In the genomic region with DNA sequence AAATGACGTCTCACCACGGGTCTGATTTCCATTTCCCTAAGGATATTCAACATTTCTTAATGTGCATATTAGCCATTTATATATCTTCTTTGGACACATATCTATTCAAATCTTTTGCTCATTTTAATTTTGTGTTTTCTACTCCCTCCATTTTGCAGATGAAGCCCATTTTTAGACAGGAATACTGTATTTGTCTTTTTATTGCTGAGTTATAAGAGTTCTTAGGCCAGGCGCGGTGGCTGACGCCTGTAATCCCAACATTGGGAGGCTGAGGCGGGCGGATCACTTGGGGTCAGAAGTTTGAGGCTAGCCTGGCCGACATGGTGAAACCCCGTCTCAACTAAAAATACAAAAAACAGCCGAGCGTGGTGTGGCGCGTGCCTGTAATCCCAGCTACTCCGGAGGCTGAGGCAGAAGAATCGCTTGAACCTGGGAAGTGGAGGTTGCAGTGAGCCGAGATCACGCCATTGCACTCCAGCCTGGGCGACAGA, we compare ENCODE assay signal across 8 cellular contexts. TPM values are rescaled to one million over a fixed set of nuclear protein-coding genes. Genes with fewer than 3 reads are reported as not detected.
DNase-seq lines count a peak whose midpoint lies in the region; ATAC-seq and TF ChIP-seq lines count a peak whose summit lies in the region.
"Not testable (repeated sequence)": the region's sequence is repeated elsewhere in the genome, so short reads cannot be mapped to it uniquely, and the experiment has no call there.

No MANE protein-coding gene starts in this region.

- peaks cover 44% of the 10 kb centered on the region for H3K79me2 ChIP-seq in Loucy (ENCODE audit: insufficient read depth, low read length)
- H3K79me2 ChIP-seq in mammary epithelial cell (ENCODE audit: insufficient read depth, low read length): peaks cover 44% of the 10 kb centered on the region

- peak overlapping the region; percentile 85 for H3K4me2 ChIP-seq in Loucy (ENCODE audit: low read depth, low read length, poor library complexity, severe bottlenecking)
- H3K4me2 ChIP-seq in mammary epithelial cell (ENCODE audit: insufficient read depth, low read depth, low read length): peak overlapping the region; percentile 80

- H3K9me2 ChIP-seq in Loucy (replicated peaks; ENCODE audit: low read depth, low read length): not testable (repeated sequence)

- H3K27ac ChIP-seq in mammary epithelial cell (ENCODE audit: insufficient read depth, low read depth, low read length): peak overlapping the region; percentile 22

- not testable (repeated sequence) for H3F3A ChIP-seq in Loucy (ENCODE audit: low read depth)

- peak overlapping the region; percentile 94 to 97 (median 96) for H3K27ac Mint-ChIP-seq in naive B cell

- in situ Hi-C loops in mammary epithelial cell (cut with MboI; ENCODE audit: low sequenced_read_pairs in 2 of 2): not testable (repeated sequence)

- CTCF ChIA-PET in mammary epithelial cell (lab: Charles Lee; ENCODE audit: low non-redundant PET): interaction anchor here (0.6 kb wide), 1 partner anchor 48 kb away, joined by 7 read pairs; no protein-coding TSS in a partner anchor

- not testable (repeated sequence) for TF ChIP-seq CTCF in Loucy (conservative IDR thresholded peaks at IDR 0.05; ENCODE audit: low read length); mammary epithelial cell (conservative IDR thresholded peaks at IDR 0.05 in 1 of 2, IDR thresholded peaks at IDR 0.05 in 1 of 2; ENCODE audit: extremely low read depth in 1 of 2, insufficient read depth in 1 of 2, low read depth in 1 of 2, low read length in 2 of 2)

- H3K9me3 Mint-ChIP-seq in naive B cell: not testable (repeated sequence)

- not testable (repeated sequence) for H3K9me3 ChIP-seq in Loucy (ENCODE audit: insufficient read depth, low read depth, low read length); mammary epithelial cell (replicated peaks; ENCODE audit: insufficient read depth, low read length)

- intact Hi-C loops in mammary epithelial cell (cut with micrococcal nuclease); left cardiac atrium (cut with DNase I): not testable (repeated sequence)

- peaks cover 27 to 37% (median 36%) of the 10 kb centered on the region in 3 donors for H3K4me1 Mint-ChIP-seq in naive B cell

- ATAC-seq in GM21737 (IDR thresholded peaks at IDR 0.05; ENCODE audit: unreplicated experiment): peak; percentile 5
- peak in 1 of 2 donors; percentile 17 for ATAC-seq in left cardiac atrium
- ATAC-seq in naive B cell (ENCODE audit: low read depth in 2 of 2): peak in 1 of 2 donors; percentile 3
- not testable (repeated sequence) for ATAC-seq in stimulated activated naive CD8-positive, alpha-beta T cell treated with anti-CD3 and anti-CD28 coated beads, Interleukin-15, Interleukin-2, amounts not matched to agents 100 U/mL and 50 U/mL, for 24 hours

- not testable (repeated sequence) for H3K36me3 Mint-ChIP-seq in naive B cell

- not testable (repeated sequence) for H3K27me3 Mint-ChIP-seq in naive B cell

- H3K9ac ChIP-seq in Loucy (ENCODE audit: low read depth, low read length, poor library complexity, severe bottlenecking): peak overlapping the region; percentile 95
- H3K9ac ChIP-seq in mammary epithelial cell (ENCODE audit: insufficient read depth, low read length): not testable (repeated sequence)

- 7% methylated on average over 11 of the region's 18 CpGs for WGBS in mammary epithelial cell (ENCODE audit: low coverage, missing lambda C conversion rate)

- dilution Hi-C loops in mammary epithelial cell (cut with HindIII; ENCODE audit: low sequenced_read_pairs): not testable (repeated sequence)

- TSS peak; percentile 15 for BruUV-seq in mammary epithelial cell (replicated peaks; lab: Mats Ljungman, UMichigan)

- H3K4me3 ChIP-seq in Loucy (ENCODE audit: low read length, poor library complexity, severe bottlenecking) (peak overlapping the region; percentile 84), mammary epithelial cell (replicated peaks in 1 of 3; ENCODE audit: insufficient read depth in 1 of 3, low read depth in 2 of 3, low read length in 3 of 3) (peak overlapping the region; percentile 77 to 100 (median 80))

- H3K36me3 ChIP-seq in Loucy (ENCODE audit: insufficient read depth, low read length); mammary epithelial cell (ENCODE audit: insufficient read depth, low read length): not testable (repeated sequence)

- peak overlapping the region; percentile 93 for H2AFZ ChIP-seq in Loucy (ENCODE audit: low read length)
- H2AFZ ChIP-seq in mammary epithelial cell (ENCODE audit: low read depth, low read length): peak overlapping the region; percentile 97

- not testable (repeated sequence) for H3K27me3 ChIP-seq in Loucy (ENCODE audit: insufficient read depth, low read length, poor library complexity, severe bottlenecking); mammary epithelial cell (ENCODE audit: insufficient read depth, low read length)

- H3K4me3 Mint-ChIP-seq in naive B cell: peak overlapping the region; percentile 87 to 96 (median 95)

- peaks cover 40% of the 10 kb centered on the region for H4K20me1 ChIP-seq in Loucy (ENCODE audit: insufficient read depth, low read length, poor library complexity, severe bottlenecking)
- not testable (repeated sequence) for H4K20me1 ChIP-seq in mammary epithelial cell (ENCODE audit: insufficient read depth, low read length)

- peaks cover 35% of the 10 kb centered on the region for H3K4me1 ChIP-seq in Loucy (ENCODE audit: insufficient read depth, low read length, poor library complexity, severe bottlenecking)
- not testable (repeated sequence) for H3K4me1 ChIP-seq in mammary epithelial cell (ENCODE audit: insufficient read depth, low read length)

- peak; percentile 1 for DNase-seq in CD1c-positive myeloid dendritic cell (ENCODE audit: extremely low spot score)
- DNase-seq in activated CD4-positive, alpha-beta T cell treated with anti-CD3 and anti-CD28 coated beads for 48 hours: peak; percentile 31
- not testable (repeated sequence) for DNase-seq in mammary epithelial cell, naive B cell
- DNase-seq in left cardiac atrium: peak; percentile 34
- DNase-seq in stimulated activated naive CD8-positive, alpha-beta T cell treated with anti-CD3 and anti-CD28 coated beads, Interleukin-15, Interleukin-2, amounts not matched to agents 100 U/mL and 50 U/mL, for 24 hours: peak; percentile 27

RNA-seq across cellular contexts. Expression of a gene that starts 0.6 kb away (rescaled TPM):
- total RNA-seq in mammary epithelial cell (100 to 1,000 TPM; 115 to 155 TPM), left cardiac atrium (100 to 1,000 TPM in 1 of 2 donors, 10 to 100 TPM in 1; 98.2 to 129 TPM)
- polyA plus RNA-seq in mammary epithelial cell (181 TPM), naive B cell (ENCODE audit: low read depth in 6 of 6) (100 to 1,000 TPM in 5 of 6 donors, 10 to 100 TPM in 1; 97.1 to 135 (median 122) TPM)
- polyA minus RNA-seq in mammary epithelial cell: 114 TPM

RNA-seq across cellular contexts. Expression of a gene that starts 5.9 kb away (rescaled TPM):
- 10 to 100 TPM; 21.6 to 24.3 TPM for total RNA-seq in mammary epithelial cell
- polyA plus RNA-seq in mammary epithelial cell: 27.1 TPM
- 35.2 TPM for polyA minus RNA-seq in mammary epithelial cell
- total RNA-seq in left cardiac atrium: 10 to 100 TPM; 13.4 to 18.8 TPM
- 1 to 10 TPM; 3.5 to 9.6 (median 6.3) TPM for polyA plus RNA-seq in naive B cell (ENCODE audit: low read depth in 6 of 6)

RNA-seq across cellular contexts. Expression of a gene that starts 35.8 kb away (rescaled TPM):
- total RNA-seq in mammary epithelial cell (100 to 1,000 TPM in 1 of 2 donors, 10 to 100 TPM in 1; 62.8 to 198 TPM), left cardiac atrium (100 to 1,000 TPM; 108 to 159 TPM)
- polyA plus RNA-seq in mammary epithelial cell (54.1 TPM), naive B cell (ENCODE audit: low read depth in 6 of 6) (under 1 TPM in 1 of 6 donors, not detected in 5; 0.54 TPM)
- 101 TPM for polyA minus RNA-seq in mammary epithelial cell

RNA-seq across cellular contexts. Expression of a gene that starts 40.6 kb away (rescaled TPM):
- 10 to 100 TPM; 17.2 to 46.8 TPM for total RNA-seq in mammary epithelial cell
- 16.9 TPM for polyA plus RNA-seq in mammary epithelial cell
- polyA minus RNA-seq in mammary epithelial cell: 14.8 TPM
- 10 to 100 TPM in 1 of 2 donors, 1 to 10 TPM in 1; 8.8 to 10.1 TPM for total RNA-seq in left cardiac atrium
- 10 to 100 TPM in 1 of 6 donors, 1 to 10 TPM in 5; 5.1 to 10.1 (median 7.7) TPM for polyA plus RNA-seq in naive B cell (ENCODE audit: low read depth in 6 of 6)

RNA-seq across cellular contexts. Expression of a gene that starts 44.4 kb away (rescaled TPM):
- total RNA-seq in mammary epithelial cell (1 to 10 TPM in 1 of 2 donors, under 1 TPM in 1; 0.85 to 2.3 TPM), left cardiac atrium (1 to 10 TPM in 1 of 2 donors, not detected in 1; 1.2 TPM)
- polyA plus RNA-seq in mammary epithelial cell (not detected), naive B cell (ENCODE audit: low read depth in 6 of 6) (not detected)
- polyA minus RNA-seq in mammary epithelial cell: not detected
